In the genomic region with DNA sequence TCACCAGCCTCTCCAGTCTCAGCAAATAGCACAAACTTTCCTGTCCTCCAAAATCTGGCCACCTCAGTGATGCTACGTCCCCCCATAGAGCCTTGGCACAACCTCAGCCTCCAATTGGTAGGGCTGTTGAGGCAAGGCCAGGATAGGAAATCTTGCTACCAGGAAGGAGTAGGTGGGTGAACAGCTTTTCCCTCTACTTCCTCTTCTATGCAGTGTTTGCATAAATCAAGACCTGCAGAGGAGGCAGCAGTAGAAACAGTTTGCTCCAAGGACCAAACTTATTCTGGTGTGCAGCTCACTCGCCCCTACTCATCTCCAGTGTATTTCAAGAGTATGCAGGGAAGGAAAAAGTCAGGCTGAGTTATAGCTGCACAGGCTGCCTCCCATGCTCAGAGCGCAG, we compare ENCODE assay signal across 10 cellular contexts. TPM values are rescaled to one million over a fixed set of nuclear protein-coding genes. Genes with fewer than 3 reads are reported as not detected.
DNase-seq lines count a peak whose midpoint lies in the region; ATAC-seq and TF ChIP-seq lines count a peak whose summit lies in the region.
"Had no signal": no experiment of that assay in that cellular context is flagged by ENCODE, and none has a peak within 500 bp of the region (broad histone marks: within the 10 kb centered on the region; RNA-seq: fewer than 3 reads in every experiment).

No MANE protein-coding gene starts in this region.

- no peak for DNase-seq in activated T-cell treated with anti-CD3 and anti-CD28 coated beads, Interleukin-2, amount 50 U/mL, for 4 hours
- DNase-seq in activated T-cell treated with anti-CD3 and anti-CD28 coated beads, Interleukin-2, amount 50 U/mL, for 1 hour: no peak
- DNase-seq in activated CD8-positive, alpha-beta T cell treated with anti-CD3 and anti-CD28 coated beads for 36 hours: no peak
- DNase-seq in left lobe of liver (ENCODE audit: low spot score) (no peak), NCI-H2081 (lab: John Stamatoyannopoulos, UW) (no peak), NCI-H2029 treated with DMSO at 0.1 percent for 48 hours (lab: John Stamatoyannopoulos, UW) (no peak)

- intact Hi-C loops in activated CD8-positive, alpha-beta T cell treated with anti-CD3 and anti-CD28 coated beads for 36 hours (cut with micrococcal nuclease): no loop called here

- POLR2A ChIA-PET in activated CD8-positive, alpha-beta T cell treated with anti-CD3 and anti-CD28 coated beads for 36 hours (lab: Charles Lee): interaction anchor here (0.8 to 1.5 kb wide), 7 partner anchors 9 to 64 kb away, joined by 3 to 5 read pairs (median 3); a partner anchor contains a TSS

- H3K9me3 Mint-ChIP-seq in activated T-cell treated with anti-CD3 and anti-CD28 coated beads, Interleukin-2, amount 50 U/mL, for 4 hours: no peaks in the 10 kb centered on the region
- no peaks in the 10 kb centered on the region for H3K9me3 Mint-ChIP-seq in activated CD8-positive, alpha-beta T cell treated with anti-CD3 and anti-CD28 coated beads for 36 hours

- TF ChIP-seq CTCF in activated CD8-positive, alpha-beta T cell treated with anti-CD3 and anti-CD28 coated beads for 36 hours (IDR thresholded peaks at IDR 0.05): no peak

- peak overlapping the region; percentile 9 for H3K27ac ChIP-seq in temporal lobe (ENCODE audit: low read depth, low read length)

- no peaks in the 10 kb centered on the region for H3K36me3 Mint-ChIP-seq in activated T-cell treated with anti-CD3 and anti-CD28 coated beads, Interleukin-2, amount 50 U/mL, for 4 hours (ENCODE audit: insufficient read depth)
- peaks cover 5% of the 10 kb centered on the region for H3K36me3 Mint-ChIP-seq in activated CD8-positive, alpha-beta T cell treated with anti-CD3 and anti-CD28 coated beads for 36 hours (ENCODE audit: low read depth)

- no peaks in the 10 kb centered on the region for H3K27me3 Mint-ChIP-seq in activated T-cell treated with anti-CD3 and anti-CD28 coated beads, Interleukin-2, amount 50 U/mL, for 4 hours (ENCODE audit: low read depth)
- no peaks in the 10 kb centered on the region for H3K27me3 Mint-ChIP-seq in activated CD8-positive, alpha-beta T cell treated with anti-CD3 and anti-CD28 coated beads for 36 hours

- peak overlapping the region; percentile 76 for H3K4me3 Mint-ChIP-seq in activated T-cell treated with anti-CD3 and anti-CD28 coated beads, Interleukin-2, amount 50 U/mL, for 4 hours
- H3K4me3 Mint-ChIP-seq in activated CD8-positive, alpha-beta T cell treated with anti-CD3 and anti-CD28 coated beads for 36 hours: peak overlapping the region; percentile 63

- H3K27ac Mint-ChIP-seq in activated CD8-positive, alpha-beta T cell treated with anti-CD3 and anti-CD28 coated beads for 36 hours: peak overlapping the region; percentile 82

- peak; percentile 25 to 41 for ATAC-seq in activated T-cell treated with anti-CD3 and anti-CD28 coated beads, Interleukin-2, amount 50 U/mL, for 4 hours
- ATAC-seq in activated CD8-positive, alpha-beta T cell treated with anti-CD3 and anti-CD28 coated beads for 36 hours: peak; percentile 11
- ATAC-seq in left lobe of liver (peak; percentile 44), GM19324 (IDR thresholded peaks at IDR 0.05; ENCODE audit: low FRiP score, unreplicated experiment) (no peak)

- H3K4me1 Mint-ChIP-seq in activated T-cell treated with anti-CD3 and anti-CD28 coated beads, Interleukin-2, amount 50 U/mL, for 4 hours (ENCODE audit: low read depth): peaks cover 60% of the 10 kb centered on the region
- peaks cover 54% of the 10 kb centered on the region for H3K4me1 Mint-ChIP-seq in activated CD8-positive, alpha-beta T cell treated with anti-CD3 and anti-CD28 coated beads for 36 hours (ENCODE audit: low read depth)

- CTCF ChIA-PET in activated CD8-positive, alpha-beta T cell treated with anti-CD3 and anti-CD28 coated beads for 36 hours (lab: Charles Lee): interaction anchor here (1.0 to 2.9 kb wide), 3 partner anchors 9 to 23 kb away, joined by 3 to 8 read pairs (median 3); a partner anchor contains a TSS

RNA-seq across cellular contexts. Expression of a gene that starts 0.7 kb away (rescaled TPM):
- total RNA-seq in activated T-cell treated with anti-CD3 and anti-CD28 coated beads, Interleukin-2, amount 50 U/mL, for 4 hours: under 1 TPM; 0.47 to 0.81 (median 0.71) TPM
- total RNA-seq in activated CD8-positive, alpha-beta T cell treated with anti-CD3 and anti-CD28 coated beads for 36 hours: 1 to 10 TPM; 2.9 TPM
- total RNA-seq in left lobe of liver: 1.0 TPM
- 0.98 TPM for total RNA-seq in temporal lobe

RNA-seq across cellular contexts. Expression of a gene that starts 15.7 kb away (rescaled TPM):
- not detected for total RNA-seq in activated T-cell treated with anti-CD3 and anti-CD28 coated beads, Interleukin-2, amount 50 U/mL, for 4 hours
- not detected for total RNA-seq in activated CD8-positive, alpha-beta T cell treated with anti-CD3 and anti-CD28 coated beads for 36 hours
- total RNA-seq in left lobe of liver (not detected), temporal lobe (not detected)
- total RNA-seq: esophagus muscularis mucosa; T-helper 1 cell treated with Interleukin-12 subunit alpha and Interleukin-12 subunit beta and Interleukin-4 antibody, amounts not matched to agents 30 ng/mL and 1 ng/mL, for 36 hours had no signal

RNA-seq across cellular contexts. Expression of a gene that starts 19.7 kb away (rescaled TPM):
- under 1 TPM in 2 of 3 donors, not detected in 1; 0.11 to 0.33 TPM for total RNA-seq in activated T-cell treated with anti-CD3 and anti-CD28 coated beads, Interleukin-2, amount 50 U/mL, for 4 hours
- under 1 TPM; 0.16 to 0.25 TPM for total RNA-seq in activated CD8-positive, alpha-beta T cell treated with anti-CD3 and anti-CD28 coated beads for 36 hours
- total RNA-seq in left lobe of liver (not detected), temporal lobe (0.25 TPM)

RNA-seq across cellular contexts. Expression of a gene that starts 23.0 kb away (rescaled TPM):
- 10 to 100 TPM; 34.9 to 40.3 (median 39.1) TPM for total RNA-seq in activated T-cell treated with anti-CD3 and anti-CD28 coated beads, Interleukin-2, amount 50 U/mL, for 4 hours
- total RNA-seq in activated CD8-positive, alpha-beta T cell treated with anti-CD3 and anti-CD28 coated beads for 36 hours: 10 to 100 TPM; 16.6 to 17.3 TPM
- 5.1 TPM for total RNA-seq in left lobe of liver
- 6.4 TPM for total RNA-seq in temporal lobe

RNA-seq across cellular contexts. Expression of a gene that starts 23.1 kb away (rescaled TPM):
- 10 to 100 TPM; 35.9 to 37.4 (median 37.1) TPM for total RNA-seq in activated T-cell treated with anti-CD3 and anti-CD28 coated beads, Interleukin-2, amount 50 U/mL, for 4 hours
- total RNA-seq in activated CD8-positive, alpha-beta T cell treated with anti-CD3 and anti-CD28 coated beads for 36 hours: 10 to 100 TPM; 34.2 to 35.1 TPM
- total RNA-seq in left lobe of liver (7.6 TPM), temporal lobe (8.4 TPM)
